ENCODE assay signal across 34 cellular contexts in the genomic region with DNA sequence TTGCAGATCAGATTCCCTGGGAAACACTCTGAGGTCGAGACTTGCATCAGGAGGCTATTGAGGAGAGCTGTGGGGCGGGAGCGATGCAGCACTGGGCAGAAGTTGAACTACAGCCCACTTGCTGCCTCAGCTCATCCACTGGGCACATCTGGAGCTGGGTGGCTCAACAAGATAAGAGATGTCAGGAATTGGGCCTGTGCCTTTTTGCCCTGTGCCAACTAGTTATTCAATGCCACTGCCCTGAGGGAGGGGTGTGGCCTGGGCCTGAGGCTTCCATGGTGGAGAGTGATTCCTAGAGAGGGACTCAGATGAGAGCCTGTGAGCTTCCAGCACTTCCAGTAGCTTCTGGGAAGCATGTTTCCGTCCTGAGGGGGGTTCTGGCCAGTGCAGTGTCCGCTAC. TPM values are rescaled to one million over a fixed set of nuclear protein-coding genes. Genes with fewer than 3 reads are reported as not detected.
"Had no signal": no experiment of that assay in that cellular context is flagged by ENCODE, and none has a peak within 500 bp of the region (broad histone marks: within the 10 kb centered on the region; RNA-seq: fewer than 3 reads in every experiment).

No MANE protein-coding gene starts in this region.

- H3K9me3 ChIP-seq: heart left ventricle, left lung, mucosa of descending colon, neutrophil, stomach, thyroid gland, upper lobe of left lung, vagina had no signal

- H3K27ac ChIP-seq: foreskin keratinocyte, heart left ventricle, left lung, stomach, thyroid gland, upper lobe of left lung, vagina had no signal

- H3K4me3 ChIP-seq: heart left ventricle, left lung, lung, mucosa of descending colon, smooth muscle cell, stomach, thyroid gland, upper lobe of left lung, vagina had no signal

- H3K27me3 Mint-ChIP-seq: activated CD4-positive, alpha-beta T cell treated with anti-CD3 and anti-CD28 coated beads, Interleukin-2, amount 10 ng/mL, durations not matched to agents 7 days and 5 days; activated CD8-positive, alpha-beta T cell treated with anti-CD3 and anti-CD28 coated beads for 36 hours; activated naive CD8-positive, alpha-beta T cell treated with anti-CD3 and anti-CD28 coated beads, Interleukin-2, amount 10 ng/mL, durations not matched to agents 7 days and 5 days; stimulated activated naive B cell treated with anti-CD40 and anti-IgM and Interleukin-4, amounts not matched to agents 10 μg/mL and 1 μg/mL and 100 μg/mL, for 72 hours; T-helper 17 cell had no signal

- H3K9me3 Mint-ChIP-seq: activated CD4-positive, alpha-beta T cell treated with anti-CD3 and anti-CD28 coated beads, Interleukin-2, amount 10 ng/mL, durations not matched to agents 7 days and 5 days; activated CD8-positive, alpha-beta T cell treated with anti-CD3 and anti-CD28 coated beads for 36 hours; activated naive CD8-positive, alpha-beta T cell treated with anti-CD3 and anti-CD28 coated beads, Interleukin-2, amount 10 ng/mL, durations not matched to agents 7 days and 5 days; activated T-cell treated with anti-CD3 and anti-CD28 coated beads, Interleukin-2, amount 50 U/mL, for 72 hours; nephron; stimulated activated naive B cell treated with anti-CD40 and anti-IgM and Interleukin-4, amounts not matched to agents 10 μg/mL and 1 μg/mL and 100 μg/mL, for 72 hours had no signal

- H3K27ac Mint-ChIP-seq: activated CD4-positive, alpha-beta T cell treated with anti-CD3 and anti-CD28 coated beads, Interleukin-2, amount 10 ng/mL, durations not matched to agents 7 days and 5 days; activated CD8-positive, alpha-beta T cell treated with anti-CD3 and anti-CD28 coated beads for 36 hours; activated naive CD8-positive, alpha-beta T cell treated with anti-CD3 and anti-CD28 coated beads, Interleukin-2, amount 10 ng/mL, durations not matched to agents 7 days and 5 days; activated T-cell treated with anti-CD3 and anti-CD28 coated beads, Interleukin-2, amount 50 U/mL, for 72 hours; nephron; stimulated activated naive B cell treated with anti-CD40 and anti-IgM and Interleukin-4, amounts not matched to agents 10 μg/mL and 1 μg/mL and 100 μg/mL, for 72 hours; T-helper 17 cell had no signal

- H3K4me1 ChIP-seq: thyroid gland had no signal

- DNase-seq: activated CD4-positive, alpha-beta T cell treated with anti-CD3 and anti-CD28 coated beads, Interleukin-2, amount 10 ng/mL, durations not matched to agents 7 days and 5 days; activated CD4-positive, CD25-positive, alpha-beta regulatory T cell treated with anti-CD3 and anti-CD28 coated beads, Interleukin-2, amount 50 U/mL, for 72 hours; activated CD8-positive, alpha-beta T cell treated with anti-CD3 and anti-CD28 coated beads for 36 hours; activated naive CD4-positive, alpha-beta T cell treated with Interleukin-2 at 50 U/mL for 16 hours; activated naive CD8-positive, alpha-beta T cell treated with anti-CD3 and anti-CD28 coated beads, Interleukin-2, amount 10 ng/mL, durations not matched to agents 7 days and 5 days; activated T-cell treated with anti-CD3 and anti-CD28 coated beads for 4 hours; activated T-cell treated with anti-CD3 and anti-CD28 coated beads, Interleukin-2, amount 50 U/mL, for 72 hours; amniotic stem cell; central memory CD4-positive, alpha-beta T cell; foreskin keratinocyte; heart left ventricle; hypothalamus; left lung; mesendoderm; mucosa of descending colon; stimulated activated CD4-positive, alpha-beta T cell treated with anti-CD3 and anti-CD28 coated beads, Interleukin-1b, Interleukin-23, amount 100 ng/mL, for 48 hours; stimulated activated CD4-positive, alpha-beta T cell treated with anti-CD3 and anti-CD28 coated beads, Interleukin-4, amount 100 ng/mL, for 4 hours; stimulated activated CD8-positive, alpha-beta memory T cell treated with anti-CD3 and anti-CD28 coated beads, Interleukin-4, amount 100 ng/mL, for 48 hours; stimulated activated naive B cell treated with anti-CD40 and anti-IgM and Interleukin-4, amounts not matched to agents 10 μg/mL and 1 μg/mL and 100 μg/mL, for 72 hours; stomach; T-helper 17 cell; T1000; thyroid gland; upper lobe of left lung had no signal

- ATAC-seq: activated CD8-positive, alpha-beta T cell treated with anti-CD3 and anti-CD28 coated beads for 36 hours; activated T-cell treated with anti-CD3 and anti-CD28 coated beads, Interleukin-2, amount 50 U/mL, for 72 hours; foreskin keratinocyte; left lung; mucosa of descending colon; stimulated activated naive B cell treated with anti-CD40 and anti-IgM and Interleukin-4, amounts not matched to agents 10 μg/mL and 1 μg/mL and 100 μg/mL, for 72 hours; T-helper 17 cell had no signal

- H3K4me3 Mint-ChIP-seq: activated CD4-positive, alpha-beta T cell treated with anti-CD3 and anti-CD28 coated beads, Interleukin-2, amount 10 ng/mL, durations not matched to agents 7 days and 5 days; activated CD8-positive, alpha-beta T cell treated with anti-CD3 and anti-CD28 coated beads for 36 hours; activated naive CD8-positive, alpha-beta T cell treated with anti-CD3 and anti-CD28 coated beads, Interleukin-2, amount 10 ng/mL, durations not matched to agents 7 days and 5 days; activated T-cell treated with anti-CD3 and anti-CD28 coated beads, Interleukin-2, amount 50 U/mL, for 72 hours; nephron; stimulated activated naive B cell treated with anti-CD40 and anti-IgM and Interleukin-4, amounts not matched to agents 10 μg/mL and 1 μg/mL and 100 μg/mL, for 72 hours; T-helper 17 cell had no signal

- H3K27me3 ChIP-seq: foreskin keratinocyte, heart left ventricle, left lung, neutrophil, stomach, thyroid gland, upper lobe of left lung, vagina had no signal

RNA-seq across cellular contexts. Expression of gene PNPLA1, which starts 40.6 kb away (rescaled TPM):
- total RNA-seq: activated CD4-positive, alpha-beta T cell treated with anti-CD3 and anti-CD28 coated beads, Interleukin-2, amount 10 ng/mL, durations not matched to agents 7 days and 5 days; activated CD8-positive, alpha-beta T cell treated with anti-CD3 and anti-CD28 coated beads for 36 hours; activated naive CD8-positive, alpha-beta T cell treated with anti-CD3 and anti-CD28 coated beads, Interleukin-2, amount 10 ng/mL, durations not matched to agents 7 days and 5 days; activated T-cell treated with anti-CD3 and anti-CD28 coated beads, Interleukin-2, amount 50 U/mL, for 72 hours; endothelial cell of umbilical vein; foreskin keratinocyte; kidney epithelial cell; myocyte; osteocyte; renal cortical epithelial cell; smooth muscle cell; vagina had no signal
- polyA plus RNA-seq: endothelial cell of umbilical vein, foreskin keratinocyte, smooth muscle cell had no signal
